1 cellular context compared by ENCODE assay signal in genomic region chr22:29820941-29821789, GRCh38.
TF ChIP-seq lines count a peak whose summit lies in the region.

No MANE protein-coding gene starts in this region.

TF ChIP-seq in K562, 482 proteins besides CTCF, POLR2A, EP300 and RAD21 (continued from another document and continues in another):
- TF ChIP-seq CHD7 (IDR thresholded peaks at IDR 0.05; ENCODE audit: low read depth, low read length) (no peak), NUFIP1 (IDR thresholded peaks at IDR 0.05; ENCODE audit: partially characterized antibody) (no peak), SMAD2 (IDR thresholded peaks at IDR 0.05; ENCODE audit: low read depth, low read length) (no peak), EP400 (IDR thresholded peaks at IDR 0.05) (peak; percentile 67), CXXC5 (CRISPR knock-in tag; IDR thresholded peaks at IDR 0.05) (peak; percentile 54; the same call in 1 of the 2 replicates), MIER1 (IDR thresholded peaks at IDR 0.05; ENCODE audit: low read depth) (no peak), MYC (IDR thresholded peaks at IDR 0.05; ENCODE audit: low read depth, low read length) (0 out of 2 replicates have a peak, but pooled peaks have one; percentile 26), MYC (CRISPR knock-in tag; IDR thresholded peaks at IDR 0.05; ENCODE audit: borderline replicate concordance, low read depth) (no peak), HBP1 (CRISPR knock-in tag; IDR thresholded peaks at IDR 0.05) (no peak), RBM25 (IDR thresholded peaks at IDR 0.05; ENCODE audit: low read depth, low read length, severe bottlenecking) (peak; percentile 94), PTBP1 (IDR thresholded peaks at IDR 0.05; ENCODE audit: low read depth, low read length) (no peak), PTRF (tag; IDR thresholded peaks at IDR 0.05) (no peak), TAF9B (IDR thresholded peaks at IDR 0.05; ENCODE audit: partially characterized antibody) (peak; percentile 98), FOXK2 (conservative IDR thresholded peaks at IDR 0.05 in 1 of 2, IDR thresholded peaks at IDR 0.05 in 1 of 2; ENCODE audit: low read depth in 2 of 2) (peak; percentile 51 to 61; a peak in 3 of 4 replicates), ZNF584 (CRISPR knock-in tag; IDR thresholded peaks at IDR 0.05; ENCODE audit: low read depth) (peak; percentile 79; the same call in 1 of the 2 replicates), BRD4 (IDR thresholded peaks at IDR 0.05) (no peak), ZBTB1 (CRISPR knock-in tag; IDR thresholded peaks at IDR 0.05; ENCODE audit: borderline replicate concordance, low read depth) (no peak), TCF3 (CRISPR knock-in tag; IDR thresholded peaks at IDR 0.05) (peak; percentile 92), TEAD2 (tag; IDR thresholded peaks at IDR 0.05) (0 out of 2 replicates have a peak, but pooled peaks have one; percentile 12), STAT5A (IDR thresholded peaks at IDR 0.05; ENCODE audit: borderline replicate concordance, low read length) (peak; percentile 77), ZNF395 (CRISPR knock-in tag; IDR thresholded peaks at IDR 0.05) (peak; percentile 81; the same call in 1 of the 2 replicates), ZNF121 (CRISPR knock-in tag; conservative IDR thresholded peaks at IDR 0.05) (peak; percentile 92), STAG1 (CRISPR knock-in tag; IDR thresholded peaks at IDR 0.05; ENCODE audit: borderline replicate concordance) (no peak), RBM15 (IDR thresholded peaks at IDR 0.05; ENCODE audit: insufficient read depth, low read length) (no peak), BACH1 (tag; IDR thresholded peaks at IDR 0.05) (no peak; the same call in 1 of the 2 replicates), NBN (IDR thresholded peaks at IDR 0.05; ENCODE audit: low read depth) (peak; percentile 94), KDM1A (IDR thresholded peaks at IDR 0.05) (peak; percentile 98), ETV1 (tag; conservative IDR thresholded peaks at IDR 0.05; ENCODE audit: low read depth) (peak; percentile 83), PYGO2 (tag; IDR thresholded peaks at IDR 0.05) (no peak), CUX1 (CRISPR knock-in tag; IDR thresholded peaks at IDR 0.05) (no peak), E2F6 (IDR thresholded peaks at IDR 0.05; ENCODE audit: borderline replicate concordance in 1 of 2, extremely low read depth in 1 of 2, insufficient read depth in 1 of 2, insufficient read length in 1 of 2, low read depth in 1 of 2, low read length in 1 of 2, poor library complexity in 1 of 2, severe bottlenecking in 1 of 2) (no peak), MLLT1 (IDR thresholded peaks at IDR 0.05) (no peak), PHF21A (IDR thresholded peaks at IDR 0.05; ENCODE audit: borderline replicate concordance, low read depth) (peak; percentile 34; the same call in 1 of the 2 replicates), ESRRB (CRISPR knock-in tag; IDR thresholded peaks at IDR 0.05; ENCODE audit: borderline replicate concordance) (no peak), ZNF764 (CRISPR knock-in tag; IDR thresholded peaks at IDR 0.05; ENCODE audit: low read depth) (no peak), ZNF253 (CRISPR knock-in tag; conservative IDR thresholded peaks at IDR 0.05) (no peak), NCOR1 (IDR thresholded peaks at IDR 0.05) (peak; percentile 92), ZNF165 (CRISPR knock-in tag; IDR thresholded peaks at IDR 0.05; ENCODE audit: borderline replicate concordance) (no peak), HLTF (IDR thresholded peaks at IDR 0.05) (0 out of 2 replicates have a peak, but pooled peaks have one; percentile 51), ETV6 (IDR thresholded peaks at IDR 0.05; ENCODE audit: borderline replicate concordance in 1 of 2, low read depth in 2 of 2, low read length in 1 of 2) (peak in 1 of 2 experiments; percentile 57; a peak in 2 of 4 replicates), ETV6 (CRISPR knock-in tag; IDR thresholded peaks at IDR 0.05; ENCODE audit: borderline replicate concordance) (no peak), MYBL2 (IDR thresholded peaks at IDR 0.05; ENCODE audit: low read depth) (no peak), MYBL2 (CRISPR knock-in tag; IDR thresholded peaks at IDR 0.05; ENCODE audit: borderline replicate concordance) (no peak), SMARCC2 (IDR thresholded peaks at IDR 0.05; ENCODE audit: low read depth) (peak; percentile 75)
